ENCODE assay signal across 13 cellular contexts in genomic region chr2:58553937-58554336, GRCh38.
DNase-seq lines count a peak whose midpoint lies in the region; ATAC-seq and TF ChIP-seq lines count a peak whose summit lies in the region.
"Had no signal": no experiment of that assay in that cellular context is flagged by ENCODE, and none has a peak within 500 bp of the region (broad histone marks: within the 10 kb centered on the region; RNA-seq: fewer than 3 reads in every experiment).

No MANE protein-coding gene starts in this region.

- H3K9me3 Mint-ChIP-seq in MCF 10A (ENCODE audit: unreplicated experiment) (no peaks in the 10 kb centered on the region), type B pancreatic cell (no peaks in the 10 kb centered on the region)
- H3K9me3 Mint-ChIP-seq in T-helper 2 cell treated with Interferon-gamma antibody and Interleukin-4, amounts not matched to agents 5 μg/mL and 100 μg/mL, for 36 hours: no peaks in the 10 kb centered on the region

- H3K79me2 ChIP-seq in Loucy (ENCODE audit: insufficient read depth, low read length): no peaks in the 10 kb centered on the region

- H3K27ac Mint-ChIP-seq in MCF 10A (ENCODE audit: low read depth, unreplicated experiment) (no peak overlapping the region), type B pancreatic cell (no peak overlapping the region)
- H3K27ac Mint-ChIP-seq in T-helper 2 cell treated with Interferon-gamma antibody and Interleukin-4, amounts not matched to agents 5 μg/mL and 100 μg/mL, for 36 hours: no peak overlapping the region
- H3K27ac Mint-ChIP-seq: CD8-positive, alpha-beta memory T cell; T-helper 17 cell had no signal

- CTCF ChIA-PET in MCF 10A (lab: Yijun Ruan, JAX): interaction anchor here (0.6 to 1.0 kb wide), 6 partner anchors 13 to 835 kb away, joined by 3 to 4 read pairs (median 3); no protein-coding TSS in a partner anchor

- no peaks in the 10 kb centered on the region for H4K20me1 ChIP-seq in Loucy (ENCODE audit: insufficient read depth, low read length, poor library complexity, severe bottlenecking)

- H3K36me3 Mint-ChIP-seq in MCF 10A (ENCODE audit: insufficient read depth, unreplicated experiment) (no peaks in the 10 kb centered on the region), type B pancreatic cell (no peaks in the 10 kb centered on the region)
- H3K36me3 Mint-ChIP-seq in T-helper 2 cell treated with Interferon-gamma antibody and Interleukin-4, amounts not matched to agents 5 μg/mL and 100 μg/mL, for 36 hours (ENCODE audit: low read depth): no peaks in the 10 kb centered on the region
- H3K36me3 Mint-ChIP-seq: CD8-positive, alpha-beta memory T cell had no signal

- ATAC-seq in HG03196 (IDR thresholded peaks at IDR 0.05; ENCODE audit: unreplicated experiment): no peak
- ATAC-seq: T-helper 17 cell had no signal

- POLR2A ChIA-PET in MCF 10A (lab: Yijun Ruan, JAX): interaction anchor here (0.6 to 1.0 kb wide), 2 partner anchors 13 to 799 kb away, joined by 3 read pairs; no protein-coding TSS in a partner anchor

- H3K4me3 ChIP-seq in breast epithelium: no peak overlapping the region
- no peak overlapping the region for H3K4me3 ChIP-seq in Loucy (ENCODE audit: low read length, poor library complexity, severe bottlenecking)
- H3K4me3 ChIP-seq in epithelial cell of esophagus (ENCODE audit: low read length): no peak overlapping the region

- no peak overlapping the region for H3K27ac ChIP-seq in breast epithelium
- H3K27ac ChIP-seq: epithelial cell of prostate had no signal

- H3K4me1 ChIP-seq in breast epithelium: no peaks in the 10 kb centered on the region
- H3K4me1 ChIP-seq in Loucy (ENCODE audit: insufficient read depth, low read length, poor library complexity, severe bottlenecking): no peaks in the 10 kb centered on the region

- BruUV-seq in MCF 10A (replicated peaks; lab: Mats Ljungman, UMichigan): no TSS peak

- H3K9me3 ChIP-seq in breast epithelium: no peaks in the 10 kb centered on the region
- no peaks in the 10 kb centered on the region for H3K9me3 ChIP-seq in Loucy (ENCODE audit: insufficient read depth, low read depth, low read length)

- TF ChIP-seq POLR2A in breast epithelium (IDR thresholded peaks at IDR 0.05): no peak

- no peaks in the 10 kb centered on the region for H3K36me3 ChIP-seq in breast epithelium
- no peaks in the 10 kb centered on the region for H3K36me3 ChIP-seq in Loucy (ENCODE audit: insufficient read depth, low read length)

- TF ChIP-seq CTCF in MCF 10A (IDR thresholded peaks at IDR 0.05; ENCODE audit: unreplicated experiment) (no peak), breast epithelium (IDR thresholded peaks at IDR 0.05) (no peak), Loucy (conservative IDR thresholded peaks at IDR 0.05; ENCODE audit: low read length) (peak; percentile 66), epithelial cell of esophagus (IDR thresholded peaks at IDR 0.05; ENCODE audit: insufficient read depth, low read depth, low read length, missing control alignments) (peak; percentile 55), type B pancreatic cell (conservative IDR thresholded peaks at IDR 0.05) (peak; percentile 44)

- H3K27me3 ChIP-seq in breast epithelium: no peaks in the 10 kb centered on the region
- no peaks in the 10 kb centered on the region for H3K27me3 ChIP-seq in Loucy (ENCODE audit: insufficient read depth, low read length, poor library complexity, severe bottlenecking)

- H3K9me2 ChIP-seq in Loucy (replicated peaks; ENCODE audit: low read depth, low read length): no peaks in the 10 kb centered on the region

- no peaks in the 10 kb centered on the region for H3K27me3 Mint-ChIP-seq in MCF 10A (ENCODE audit: insufficient read depth, unreplicated experiment)
- H3K27me3 Mint-ChIP-seq in type B pancreatic cell: peaks cover 4% of the 10 kb centered on the region
- no peaks in the 10 kb centered on the region for H3K27me3 Mint-ChIP-seq in T-helper 2 cell treated with Interferon-gamma antibody and Interleukin-4, amounts not matched to agents 5 μg/mL and 100 μg/mL, for 36 hours (ENCODE audit: low read depth)
- H3K27me3 Mint-ChIP-seq: CD8-positive, alpha-beta memory T cell had no signal

- no peak overlapping the region for H3K9ac ChIP-seq in Loucy (ENCODE audit: low read depth, low read length, poor library complexity, severe bottlenecking)

- no peaks in the 10 kb centered on the region for H3F3A ChIP-seq in Loucy (ENCODE audit: low read depth)

- H3K4me1 Mint-ChIP-seq in MCF 10A (ENCODE audit: insufficient read depth, unreplicated experiment) (peaks cover 12% of the 10 kb centered on the region), type B pancreatic cell (ENCODE audit: unreplicated experiment) (no peaks in the 10 kb centered on the region)
- no peaks in the 10 kb centered on the region for H3K4me1 Mint-ChIP-seq in T-helper 2 cell treated with Interferon-gamma antibody and Interleukin-4, amounts not matched to agents 5 μg/mL and 100 μg/mL, for 36 hours (ENCODE audit: low read depth)
- H3K4me1 Mint-ChIP-seq: CD8-positive, alpha-beta memory T cell; T-helper 17 cell had no signal

- no peak overlapping the region for H3K4me2 ChIP-seq in Loucy (ENCODE audit: low read depth, low read length, poor library complexity, severe bottlenecking)

- intact Hi-C loops in MCF 10A (cut with micrococcal nuclease): no loop called here
- intact Hi-C loops in breast epithelium (cut with DNase I; ENCODE audit: low total_unique reads): no loop called here

- DNase-seq in MCF 10A (ENCODE audit: unreplicated experiment) (peak; percentile 19), breast epithelium (ENCODE audit: low spot score in 2 of 2) (no peak), epithelial cell of esophagus (ENCODE audit: low read depth) (peak; percentile 37), type B pancreatic cell (ENCODE audit: extremely low spot score, unreplicated experiment) (no peak), SW480 (ENCODE audit: low spot score) (no peak)
- no peak for DNase-seq in T-helper 2 cell treated with Interferon-gamma antibody and Interleukin-4, amounts not matched to agents 5 μg/mL and 100 μg/mL, for 36 hours (ENCODE audit: low spot score)
- DNase-seq: activated naive CD4-positive, alpha-beta T cell; CD8-positive, alpha-beta memory T cell; NCI-H2227 treated with DMSO at 0.1 percent for 48 hours; T-helper 17 cell had no signal

- no peak overlapping the region for H3K4me3 Mint-ChIP-seq in MCF 10A (ENCODE audit: unreplicated experiment)
- H3K4me3 Mint-ChIP-seq in type B pancreatic cell: no peak overlapping the region
- no peak overlapping the region for H3K4me3 Mint-ChIP-seq in T-helper 2 cell treated with Interferon-gamma antibody and Interleukin-4, amounts not matched to agents 5 μg/mL and 100 μg/mL, for 36 hours
- H3K4me3 Mint-ChIP-seq: CD8-positive, alpha-beta memory T cell; T-helper 17 cell had no signal

- H2AFZ ChIP-seq in Loucy (ENCODE audit: low read length): peak overlapping the region; percentile 42; the same call in 1 of the 2 replicates

Comparison
In these comparisons a context has a peak if more than half of its experiments do, and no peak if none do; other contexts are left out.
1. DNase-seq: peak in MCF 10A (single experiment) and epithelial cell of esophagus (single experiment); none in breast epithelium (0 of 2), type B pancreatic cell (single experiment), SW480 (single experiment) and T-helper 2 cell treated with Interferon-gamma antibody and Interleukin-4, amounts not matched to agents 5 μg/mL and 100 μg/mL, for 36 hours (single experiment).
2. CTCF ChIP-seq: peak in Loucy (single experiment), epithelial cell of esophagus (single experiment) and type B pancreatic cell (single experiment); none in MCF 10A (single experiment) and breast epithelium (0 of 3).